In the genomic region with DNA sequence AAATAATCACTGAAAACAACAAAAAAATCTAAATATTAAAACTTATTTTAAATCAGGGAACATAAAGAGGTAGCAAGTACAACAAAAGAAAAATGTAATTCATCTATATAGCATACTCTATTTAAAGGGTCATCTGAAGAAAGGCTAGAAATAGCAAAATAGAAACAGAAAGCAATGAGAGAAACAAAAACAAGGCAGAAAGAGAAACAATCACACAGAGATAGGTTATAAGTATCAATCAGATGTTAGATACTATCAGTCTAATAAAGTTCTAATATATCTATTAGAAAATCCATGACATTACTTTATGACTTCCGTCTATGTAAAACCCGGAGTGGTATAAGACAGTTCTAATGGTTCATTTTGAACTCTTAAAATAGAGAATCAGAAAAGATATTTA, we compare ENCODE assay signal across 10 cellular contexts. TPM values are rescaled to one million over a fixed set of nuclear protein-coding genes. Genes with fewer than 3 reads are reported as not detected.
DNase-seq lines count a peak whose midpoint lies in the region; ATAC-seq, FAIRE-seq and TF ChIP-seq lines count a peak whose summit lies in the region.
"Had no signal": no experiment of that assay in that cellular context is flagged by ENCODE, and none has a peak within 500 bp of the region (broad histone marks: within the 10 kb centered on the region; RNA-seq: fewer than 3 reads in every experiment).

No MANE protein-coding gene starts in this region.

- H3K9me3 ChIP-seq in KOPT-K1 (ENCODE audit: insufficient read depth, low read length, poor library complexity, severe bottlenecking) (no peaks in the 10 kb centered on the region), kidney (ENCODE audit: control insufficient read depth in 1 of 2, low read length in 2 of 2) (no peaks in the 10 kb centered on the region)

- H3K9ac ChIP-seq in kidney (ENCODE audit: low read length in 2 of 2) = no peak overlapping the region

- H3K36me3 ChIP-seq in KOPT-K1 (ENCODE audit: insufficient read depth, low read length) (no peaks in the 10 kb centered on the region; the same call in 1 of the 2 replicates), kidney (ENCODE audit: control insufficient read depth in 1 of 2, insufficient read depth in 2 of 2, low read length in 2 of 2) (no peaks in the 10 kb centered on the region)
- H3K36me3 ChIP-seq: cardiac muscle cell had no signal

- peak; percentile 86 for ATAC-seq in GM21423 (IDR thresholded peaks at IDR 0.05; ENCODE audit: unreplicated experiment)

- H3K4me3 ChIP-seq in GM12865 (ENCODE audit: low read depth, low read length) (peak overlapping the region; percentile 51), kidney (ENCODE audit: low read length in 2 of 2) (peak overlapping the region in 1 of 2 donors; percentile 48)
- H3K4me3 ChIP-seq: cardiac muscle cell had no signal

- no peak for DNase-seq in GM12865 (ENCODE audit: low read depth)
- no peak for DNase-seq in kidney
- no peak for DNase-seq in germinal center (ENCODE audit: low spot score)
- no peak for DNase-seq in stimulated activated CD4-positive, alpha-beta T cell treated with anti-CD3 and anti-CD28 coated beads, Interleukin-2, amount 100 ng/mL, for 48 hours
- DNase-seq in NCI-H1417 (lab: John Stamatoyannopoulos, UW) = no peak
- DNase-seq in SKM-1 (lab: John Stamatoyannopoulos, UW; ENCODE audit: unreplicated experiment) = no peak

- FAIRE-seq in kidney (lab: Jason Lieb, UNC) = peak; percentile 39
- FAIRE-seq: HTR-8/SVneo had no signal

- H3K27ac ChIP-seq in KOPT-K1 (ENCODE audit: low read depth, low read length, poor library complexity, severe bottlenecking) = peak overlapping the region; percentile 39
- no peak overlapping the region for H3K27ac ChIP-seq in kidney (ENCODE audit: low read depth in 2 of 2, low read length in 2 of 2)
- H3K27ac ChIP-seq: cardiac muscle cell had no signal

- intact Hi-C loops in kidney (cut with DNase I) = no loop called here

- H3K4me1 ChIP-seq in kidney (ENCODE audit: control insufficient read depth in 1 of 2, insufficient read depth in 1 of 2, low read depth in 1 of 2, low read length in 2 of 2) = peaks cover 0 to 22% of the 10 kb centered on the region in 2 donors

- no peak for TF ChIP-seq CTCF in GM12865 (IDR thresholded peaks at IDR 0.05; ENCODE audit: insufficient read depth, low read depth, low read length, missing control alignments)
- TF ChIP-seq CTCF in kidney (IDR thresholded peaks at IDR 0.05; ENCODE audit: borderline replicate concordance, extremely low read depth, insufficient read depth) = no peak

RNA-seq across cellular contexts. Expression of gene RICTOR, which starts 16.0 kb away (rescaled TPM):
- 43.8 TPM for total RNA-seq in kidney
- 3.4 TPM for polyA plus RNA-seq in kidney (ENCODE audit: insufficient read depth, low read depth, low replicate concordance)
